7 cellular contexts compared by ENCODE assay signal in the genomic region with DNA sequence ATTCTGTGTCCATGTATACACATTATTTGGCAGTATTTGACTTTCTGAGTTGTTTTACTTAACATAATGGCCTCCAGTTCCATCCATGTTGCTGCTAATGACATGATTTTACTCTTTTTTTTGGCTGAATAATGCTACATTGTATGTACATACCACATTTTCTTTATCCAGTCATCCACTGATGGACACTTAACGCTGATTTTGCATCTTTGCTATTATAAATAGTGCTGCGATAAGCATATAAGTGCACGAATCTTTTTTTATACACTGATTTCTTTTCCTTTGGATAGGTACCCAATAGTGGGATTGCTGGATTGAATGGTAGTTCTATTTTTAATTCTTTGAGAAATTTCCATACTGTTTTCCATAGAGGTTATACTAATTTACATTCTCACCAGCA.
"Had no signal": no experiment of that assay in that cellular context is flagged by ENCODE, and none has a peak within 500 bp of the region (broad histone marks: within the 10 kb centered on the region; RNA-seq: fewer than 3 reads in every experiment).

No MANE protein-coding gene starts in this region.

- H3K36me3 ChIP-seq: HAP-1 had no signal

- ATAC-seq: HCT116 had no signal

- H3K4me3 ChIP-seq: HAP-1 had no signal

- H3K9me3 ChIP-seq: HAP-1 had no signal

- H3K27ac ChIP-seq: HL-60 had no signal

- H3K4me1 ChIP-seq: HAP-1 had no signal

- DNase-seq: GOT3, H7, HFFc6, KG1 had no signal
